In genomic region chr12:92408072-92408900, GRCh38 we compare ENCODE assay signal across 8 cellular contexts.
DNase-seq lines count a peak whose midpoint lies in the region; ATAC-seq and TF ChIP-seq lines count a peak whose summit lies in the region.

No MANE protein-coding gene starts in this region.

- no peaks in the 10 kb centered on the region for H3K9me3 ChIP-seq in SK-N-SH

- peak; percentile 18 for DNase-seq in activated T-cell treated with anti-CD3 and anti-CD28 coated beads, Interleukin-2, amount 50 U/mL, for 4 hours
- no peak for DNase-seq in activated T-cell treated with anti-CD3 and anti-CD28 coated beads, Interleukin-2, amount 50 U/mL, for 1 hour
- DNase-seq in SK-N-SH: peak; percentile 55
- DNase-seq in chondrocyte (ENCODE audit: low spot score): no peak
- peak; percentile 68 for DNase-seq in natural killer cell treated with Interleukin-12 subunit alpha and Interleukin-12 subunit beta and Interleukin-15 and Interleukin-18, amount 100 ng/mL, for 72 hours (ENCODE audit: low spot score)
- no peak for DNase-seq in mucosa of gallbladder (ENCODE audit: low spot score)
- DNase-seq in ecto neural progenitor cell (ENCODE audit: low spot score): no peak

- H3K27me3 ChIP-seq in KMS-11 (ENCODE audit: insufficient read depth, low read depth) (no peaks in the 10 kb centered on the region), SK-N-SH (ENCODE audit: insufficient read depth) (no peaks in the 10 kb centered on the region)

- H3K27ac Mint-ChIP-seq in chondrocyte (ENCODE audit: unreplicated experiment): no peak overlapping the region
- peak overlapping the region; percentile 3 to 44 for H3K27ac Mint-ChIP-seq in natural killer cell treated with Interleukin-12 subunit alpha and Interleukin-12 subunit beta and Interleukin-15 and Interleukin-18, amount 100 ng/mL, for 72 hours

- H3K4me3 ChIP-seq in KMS-11 (IDR thresholded peaks at IDR 0.05; ENCODE audit: insufficient read depth, low read depth, low read length) (no peak overlapping the region), SK-N-SH (ENCODE audit: low read depth in 2 of 2, low read length in 1 of 2) (no peak overlapping the region; a peak in 1 of 4 replicates)

- H3F3A ChIP-seq in SK-N-SH (replicated peaks; ENCODE audit: insufficient read depth): no peaks in the 10 kb centered on the region

- peaks cover 56% of the 10 kb centered on the region for H3K4me1 Mint-ChIP-seq in activated T-cell treated with anti-CD3 and anti-CD28 coated beads, Interleukin-2, amount 50 U/mL, for 4 hours (ENCODE audit: low read depth)
- H3K4me1 Mint-ChIP-seq in chondrocyte (ENCODE audit: low read depth): peaks cover 7% of the 10 kb centered on the region
- peaks cover 40 to 45% of the 10 kb centered on the region in 2 donors for H3K4me1 Mint-ChIP-seq in natural killer cell treated with Interleukin-12 subunit alpha and Interleukin-12 subunit beta and Interleukin-15 and Interleukin-18, amount 100 ng/mL, for 72 hours (ENCODE audit: low read depth in 2 of 2)

- no peak overlapping the region for H2AFZ ChIP-seq in KMS-11 (ENCODE audit: low read depth)
- H2AFZ ChIP-seq in SK-N-SH (ENCODE audit: low read depth): no peak overlapping the region

- H3K36me3 ChIP-seq in KMS-11 (ENCODE audit: insufficient read depth): no peaks in the 10 kb centered on the region
- no peaks in the 10 kb centered on the region for H3K36me3 ChIP-seq in SK-N-SH (replicated peaks in 1 of 2; ENCODE audit: control insufficient read depth in 1 of 2, insufficient read depth in 2 of 2, low read length in 1 of 2)

- no peak overlapping the region for H3K4me2 ChIP-seq in KMS-11
- no peak overlapping the region for H3K4me2 ChIP-seq in SK-N-SH

- TF ChIP-seq RAD21 in SK-N-SH (IDR thresholded peaks at IDR 0.05; ENCODE audit: low read length): peak; percentile 70

- POLR2A ChIA-PET in SK-N-SH (lab: Yijun Ruan, JAX): interaction anchor here (0.9 to 1.3 kb wide), 2 partner anchors 263 kb away, joined by 3 to 6 read pairs; partner anchors contain the start of gene BTG1

- no peaks in the 10 kb centered on the region for H4K20me1 ChIP-seq in KMS-11 (ENCODE audit: insufficient read depth)
- H4K20me1 ChIP-seq in SK-N-SH (ENCODE audit: insufficient read depth): no peaks in the 10 kb centered on the region

- H3K9me3 Mint-ChIP-seq in activated T-cell treated with anti-CD3 and anti-CD28 coated beads, Interleukin-2, amount 50 U/mL, for 4 hours: peaks cover 8% of the 10 kb centered on the region
- peaks cover 8% of the 10 kb centered on the region for H3K9me3 Mint-ChIP-seq in chondrocyte (ENCODE audit: low read depth)
- peaks cover 2% of the 10 kb centered on the region for H3K9me3 Mint-ChIP-seq in natural killer cell treated with Interleukin-12 subunit alpha and Interleukin-12 subunit beta and Interleukin-15 and Interleukin-18, amount 100 ng/mL, for 72 hours

- no peak for ATAC-seq in activated T-cell treated with anti-CD3 and anti-CD28 coated beads, Interleukin-2, amount 50 U/mL, for 4 hours
- ATAC-seq in natural killer cell treated with Interleukin-12 subunit alpha and Interleukin-12 subunit beta and Interleukin-15 and Interleukin-18, amount 100 ng/mL, for 72 hours: peak; percentile 49 to 60

- H3K27me3 Mint-ChIP-seq in activated T-cell treated with anti-CD3 and anti-CD28 coated beads, Interleukin-2, amount 50 U/mL, for 4 hours (ENCODE audit: low read depth): no peaks in the 10 kb centered on the region
- no peaks in the 10 kb centered on the region for H3K27me3 Mint-ChIP-seq in chondrocyte (ENCODE audit: low read depth)
- no peaks in the 10 kb centered on the region for H3K27me3 Mint-ChIP-seq in natural killer cell treated with Interleukin-12 subunit alpha and Interleukin-12 subunit beta and Interleukin-15 and Interleukin-18, amount 100 ng/mL, for 72 hours

- H3K9me2 ChIP-seq in SK-N-SH: no peaks in the 10 kb centered on the region

- TF ChIP-seq CTCF in KMS-11 (conservative IDR thresholded peaks at IDR 0.05; ENCODE audit: low read depth, low read length) (peak; percentile 71), SK-N-SH (IDR thresholded peaks at IDR 0.05) (peak; percentile 61), chondrocyte (IDR thresholded peaks at IDR 0.05) (peak; percentile 65)

- TF ChIP-seq EP300 in SK-N-SH (IDR thresholded peaks at IDR 0.05; ENCODE audit: borderline replicate concordance in 1 of 2, low read depth in 1 of 2, low read length in 1 of 2): no peak

- no peak overlapping the region for H3K27ac ChIP-seq in KMS-11
- no peak overlapping the region for H3K27ac ChIP-seq in SK-N-SH (ENCODE audit: low read depth in 2 of 2, low read length in 1 of 2)

- H3K79me2 ChIP-seq in KMS-11 (ENCODE audit: insufficient read depth, low read depth) (no peaks in the 10 kb centered on the region), SK-N-SH (ENCODE audit: insufficient read depth) (no peaks in the 10 kb centered on the region)

- H3K4me1 ChIP-seq in KMS-11 (ENCODE audit: low read depth, poor library complexity, severe bottlenecking): peaks cover 34% of the 10 kb centered on the region
- peaks cover 0 to 9% of the 10 kb centered on the region in 2 experiments; a peak in 1 of 4 replicates for H3K4me1 ChIP-seq in SK-N-SH (ENCODE audit: control insufficient read depth in 1 of 2, insufficient read depth in 2 of 2, low read depth in 1 of 2, low read length in 1 of 2)

- H3K36me3 Mint-ChIP-seq in activated T-cell treated with anti-CD3 and anti-CD28 coated beads, Interleukin-2, amount 50 U/mL, for 4 hours (ENCODE audit: insufficient read depth): peaks cover 4% of the 10 kb centered on the region
- no peaks in the 10 kb centered on the region for H3K36me3 Mint-ChIP-seq in chondrocyte (ENCODE audit: low read depth)
- H3K36me3 Mint-ChIP-seq in natural killer cell treated with Interleukin-12 subunit alpha and Interleukin-12 subunit beta and Interleukin-15 and Interleukin-18, amount 100 ng/mL, for 72 hours: no peaks in the 10 kb centered on the region

- H3K9ac ChIP-seq in KMS-11 (no peak overlapping the region), SK-N-SH (no peak overlapping the region)

- no peak overlapping the region for H3K4me3 Mint-ChIP-seq in activated T-cell treated with anti-CD3 and anti-CD28 coated beads, Interleukin-2, amount 50 U/mL, for 4 hours
- H3K4me3 Mint-ChIP-seq in chondrocyte (ENCODE audit: unreplicated experiment): no peak overlapping the region
- no peak overlapping the region for H3K4me3 Mint-ChIP-seq in natural killer cell treated with Interleukin-12 subunit alpha and Interleukin-12 subunit beta and Interleukin-15 and Interleukin-18, amount 100 ng/mL, for 72 hours

- CTCF ChIA-PET in SK-N-SH (lab: Yijun Ruan, JAX): interaction anchor here (0.6 to 2.5 kb wide), 16 partner anchors 12 to 1043 kb away, joined by 3 to 11 read pairs (median 3); partner anchors contain the start of gene BTG1

TF ChIP-seq in SK-N-SH, 30 proteins besides CTCF, POLR2A, EP300 and RAD21:
- TF ChIP-seq USF2 (IDR thresholded peaks at IDR 0.05; ENCODE audit: borderline replicate concordance, low read depth, low read length): no peak
- peak; percentile 75 for TF ChIP-seq SMC3 (IDR thresholded peaks at IDR 0.05; ENCODE audit: low read depth, low read length)
- TF ChIP-seq TAF1 (IDR thresholded peaks at IDR 0.05; ENCODE audit: borderline replicate concordance, low read depth, low read length): no peak

Comparison
In these comparisons a context has a peak if more than half of its experiments do, and no peak if none do; other contexts are left out.
1. DNase-seq: peak in activated T-cell treated with anti-CD3 and anti-CD28 coated beads, Interleukin-2, amount 50 U/mL, for 4 hours (single experiment), SK-N-SH (single experiment) and natural killer cell treated with Interleukin-12 subunit alpha and Interleukin-12 subunit beta and Interleukin-15 and Interleukin-18, amount 100 ng/mL, for 72 hours (single experiment); none in activated T-cell treated with anti-CD3 and anti-CD28 coated beads, Interleukin-2, amount 50 U/mL, for 1 hour (single experiment), chondrocyte (single experiment), mucosa of gallbladder (single experiment) and ecto neural progenitor cell (single experiment).
2. ATAC-seq: peak in natural killer cell treated with Interleukin-12 subunit alpha and Interleukin-12 subunit beta and Interleukin-15 and Interleukin-18, amount 100 ng/mL, for 72 hours (2 of 2); none in activated T-cell treated with anti-CD3 and anti-CD28 coated beads, Interleukin-2, amount 50 U/mL, for 4 hours (0 of 2).
3. Peak in every context shown above with its lines, with median percentiles within 50 percentile points of each other: CTCF ChIP-seq.